ENCODE assay signal across 8 cellular contexts in the genomic region with DNA sequence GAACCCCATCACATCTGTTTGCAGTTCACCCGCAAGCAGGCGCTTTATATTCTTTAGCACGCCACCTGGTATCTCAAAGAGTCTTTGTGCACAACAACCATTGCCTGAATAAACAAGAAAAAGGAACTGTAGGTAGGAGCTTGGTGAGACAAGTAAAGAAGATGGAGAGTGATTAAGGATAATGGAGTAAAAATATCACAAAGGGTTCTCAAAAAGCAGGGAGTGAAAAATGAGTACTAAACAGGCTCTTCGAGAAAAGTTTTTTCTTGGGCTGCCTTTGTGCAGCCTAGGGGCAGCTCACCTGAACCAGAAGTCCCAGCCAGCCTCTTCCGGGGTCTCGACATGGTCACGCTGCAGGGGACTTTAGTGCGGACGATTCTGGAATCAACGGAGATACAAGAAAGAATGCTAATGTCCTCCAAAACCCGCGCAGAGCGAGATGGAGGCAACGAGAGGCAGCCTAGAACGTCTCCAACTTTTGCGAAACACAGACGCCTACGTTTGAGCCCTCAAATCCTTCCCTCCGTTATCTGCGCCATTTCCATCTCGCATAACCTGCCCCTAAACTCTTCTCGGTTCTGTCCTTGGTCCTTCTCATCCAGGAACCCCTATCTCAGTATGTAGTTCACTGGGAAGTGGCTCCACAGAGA. TPM values are rescaled to one million over a fixed set of nuclear protein-coding genes. Genes with fewer than 3 reads are reported as not detected.
DNase-seq lines count a peak whose midpoint lies in the region; ATAC-seq and TF ChIP-seq lines count a peak whose summit lies in the region.

No MANE protein-coding gene starts in this region.

- DNase-seq in AG08395 (ENCODE audit: low spot score) (peak; percentile 57), Panc1 (ENCODE audit: low read depth, low spot score) (no peak), chondrocyte (ENCODE audit: low spot score) (no peak), medulla oblongata (ENCODE audit: extremely low spot score) (peak; percentile 12), tibial artery (peak in 1 of 2 donors; percentile 36), KBM-7 (no peak)

- in situ Hi-C loops in Panc1 (cut with HindIII; ENCODE audit: low pct_unique_long_range_greater_than_20kb, low sequenced_read_pairs), result no loop called here
- in situ Hi-C loops in KBM-7 (cut with MboI; ENCODE audit: low pct_unique_long_range_greater_than_20kb, low sequenced_read_pairs), result no loop called here

- H3K27me3 ChIP-seq in Panc1 (ENCODE audit: control insufficient read depth, insufficient read depth, low read length), result no peaks in the 10 kb centered on the region
- no peaks in the 10 kb centered on the region for H3K27me3 ChIP-seq in tibial artery

- H3K9me3 ChIP-seq in Panc1 (ENCODE audit: control insufficient read depth, insufficient read depth, low read depth, low read length) (no peaks in the 10 kb centered on the region), tibial artery (no peaks in the 10 kb centered on the region)

- peak overlapping the region; percentile 78 for H3K27ac Mint-ChIP-seq in chondrocyte (ENCODE audit: unreplicated experiment)

- H3K27me3 Mint-ChIP-seq in chondrocyte (ENCODE audit: low read depth), result no peaks in the 10 kb centered on the region

- CTCF ChIA-PET in Panc1 (lab: Charles Lee), result no interaction called here

- intact Hi-C loops in Panc1 (cut with micrococcal nuclease; ENCODE audit: unreplicated experiment), result loop anchor here (2.0 kb wide), 1 partner anchor 28 kb away; a partner anchor contains a TSS
- intact Hi-C loops in tibial artery (cut with DNase I; ENCODE audit: low total_unique reads), result loop anchor here (2.0 kb wide), 1 partner anchor 28 kb away; a partner anchor contains a TSS

- POLR2A ChIA-PET in Panc1 (lab: Charles Lee), result no interaction called here

- H3K4me3 ChIP-seq in Panc1 (ENCODE audit: low read depth in 2 of 2, low read length in 2 of 2) (peak overlapping the region; percentile 99), tibial artery (peak overlapping the region; percentile 77 to 97)

- H3K4me1 Mint-ChIP-seq in chondrocyte (ENCODE audit: low read depth), result peaks cover 22% of the 10 kb centered on the region

- no TSS peak for BruUV-seq in Panc1 (replicated peaks; lab: Mats Ljungman, UMichigan)

- no peaks in the 10 kb centered on the region for H3K36me3 ChIP-seq in Panc1 (ENCODE audit: control insufficient read depth, insufficient read depth, low read length)
- peaks cover 26 to 49% (median 32%) of the 10 kb centered on the region in 3 donors for H3K36me3 ChIP-seq in tibial artery

- H3K4me3 Mint-ChIP-seq in chondrocyte (ENCODE audit: unreplicated experiment), result peak overlapping the region; percentile 86

- H3K27ac ChIP-seq in Panc1 (ENCODE audit: low read length), result peak overlapping the region; percentile 96
- peak overlapping the region; percentile 73 to 74 for H3K27ac ChIP-seq in tibial artery

- TF ChIP-seq CTCF in Panc1 (IDR thresholded peaks at IDR 0.05) (no peak), chondrocyte (IDR thresholded peaks at IDR 0.05) (no peak), tibial artery (IDR thresholded peaks at IDR 0.05) (no peak)

- no peaks in the 10 kb centered on the region for H3K9me3 Mint-ChIP-seq in chondrocyte (ENCODE audit: low read depth)

- H3K36me3 Mint-ChIP-seq in chondrocyte (ENCODE audit: low read depth), result peaks cover 5% of the 10 kb centered on the region

- ATAC-seq in GM18873 (IDR thresholded peaks at IDR 0.05; ENCODE audit: low FRiP score, unreplicated experiment) (peak; percentile 26), HG03108 (IDR thresholded peaks at IDR 0.05; ENCODE audit: unreplicated experiment) (peak; percentile 14), Panc1 (peak; percentile 55)

- H3K4me1 ChIP-seq in Panc1 (ENCODE audit: control insufficient read depth, insufficient read depth, low read length) (peaks cover 17% of the 10 kb centered on the region), tibial artery (peaks cover 0 to 30% (median 22%) of the 10 kb centered on the region in 4 donors)

RNA-seq across cellular contexts. Expression of a gene that starts 0.5 kb away (rescaled TPM):
- total RNA-seq in Panc1 (2021; ENCODE audit: unreplicated experiment) (33.6 TPM), chondrocyte (25.4 to 27.8 TPM (median 25.5 TPM) in 3 replicates)
- 36.9 TPM for polyA plus RNA-seq in Panc1 (2012; ENCODE audit: insufficient read length)

RNA-seq across cellular contexts. Expression of a gene that starts 0.7 kb away (rescaled TPM):
- total RNA-seq in Panc1 (2021; ENCODE audit: unreplicated experiment), result 28.4 TPM
- 32.3 TPM for polyA plus RNA-seq in Panc1 (2012; ENCODE audit: insufficient read length)
- total RNA-seq in chondrocyte, result 14.9 to 21.1 TPM (median 17.0 TPM) in 3 replicates

RNA-seq across cellular contexts. Expression of a gene that starts 23.5 kb away (rescaled TPM):
- total RNA-seq in Panc1 (2021; ENCODE audit: unreplicated experiment) (not detected), chondrocyte (not detected in 3 replicates)
- not detected for polyA plus RNA-seq in Panc1 (2012; ENCODE audit: insufficient read length)

RNA-seq across cellular contexts. Expression of a gene that starts 28.2 kb away (rescaled TPM):
- total RNA-seq in Panc1 (2021; ENCODE audit: unreplicated experiment), result 69.4 TPM
- 89.8 TPM for polyA plus RNA-seq in Panc1 (2012; ENCODE audit: insufficient read length)
- 49.1 to 54.5 TPM (median 50.4 TPM) in 3 replicates for total RNA-seq in chondrocyte

RNA-seq across cellular contexts. Expression of a gene that starts 28.9 kb away (rescaled TPM):
- total RNA-seq in Panc1 (2021; ENCODE audit: unreplicated experiment) (75.9 TPM), chondrocyte (13.2 to 24.3 TPM (median 17.0 TPM) in 3 replicates)
- polyA plus RNA-seq in Panc1 (2012; ENCODE audit: insufficient read length), result 50.6 TPM

Comparison
In these comparisons a context has a peak if more than half of its experiments do, and no peak if none do; other contexts are left out.
1. DNase-seq: peak in AG08395 (single experiment) and medulla oblongata (single experiment); none in Panc1 (single experiment), chondrocyte (single experiment) and KBM-7 (single experiment).
2. Peak in every context shown above with its lines, with median percentiles within 50 percentile points of each other: ATAC-seq.